1 cellular context compared by ENCODE assay signal in the genomic region with DNA sequence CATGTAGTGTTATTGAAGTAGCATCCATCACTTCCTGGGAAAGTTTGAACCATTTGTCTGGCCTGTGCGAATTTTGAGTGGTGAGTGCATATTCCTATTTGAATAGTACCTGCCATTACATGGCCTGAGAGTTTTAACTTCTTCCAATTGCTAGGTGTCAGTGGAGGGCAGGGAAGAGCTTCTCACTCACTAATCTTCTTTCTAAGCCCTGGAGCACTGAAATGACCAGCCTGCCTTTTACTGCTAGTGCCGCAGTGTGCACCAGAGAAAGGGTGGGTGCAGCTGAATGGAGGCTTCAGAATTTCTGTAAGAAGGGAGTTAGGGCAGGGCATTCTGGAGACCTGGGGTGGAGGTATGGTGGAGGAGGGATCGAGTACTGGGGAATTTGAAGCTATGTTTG.
TF ChIP-seq lines count a peak whose summit lies in the region.

No MANE protein-coding gene starts in this region.

TF ChIP-seq in HEK293T, 16 proteins besides CTCF, POLR2A, EP300 and RAD21 (continued from another document):
- no peak for TF ChIP-seq FOXM1 (IDR thresholded peaks at IDR 0.05; ENCODE audit: borderline replicate concordance)
- no peak for TF ChIP-seq LEF1 (IDR thresholded peaks at IDR 0.05; ENCODE audit: borderline replicate concordance)
- TF ChIP-seq ELF4 (IDR thresholded peaks at IDR 0.05): no peak
- no peak for TF ChIP-seq ZNF384 (IDR thresholded peaks at IDR 0.05)
- TF ChIP-seq FOXA1 (IDR thresholded peaks at IDR 0.05): no peak
- TF ChIP-seq NFRKB (IDR thresholded peaks at IDR 0.05): no peak
- no peak for TF ChIP-seq CTBP1 (IDR thresholded peaks at IDR 0.05; ENCODE audit: borderline replicate concordance)
- no peak for TF ChIP-seq FOXK2 (IDR thresholded peaks at IDR 0.05)
